Comparison of ENCODE assay signal across 11 cellular contexts in genomic region chr14:92382677-92383076, GRCh38. TPM values are rescaled to one million over a fixed set of nuclear protein-coding genes. Genes with fewer than 3 reads are reported as not detected.
DNase-seq lines count a peak whose midpoint lies in the region; ATAC-seq and TF ChIP-seq lines count a peak whose summit lies in the region.
"Had no signal": no experiment of that assay in that cellular context is flagged by ENCODE, and none has a peak within 500 bp of the region (broad histone marks: within the 10 kb centered on the region; RNA-seq: fewer than 3 reads in every experiment).

No MANE protein-coding gene starts in this region.

- no peak overlapping the region for H3K27ac Mint-ChIP-seq in WTC11
- H3K27ac Mint-ChIP-seq: activated T-cell treated with anti-CD3 and anti-CD28 coated beads, Interleukin-2, amount 50 U/mL, for 24 hours had no signal

- peak; percentile 67 for ATAC-seq in WTC11
- ATAC-seq in left lung: peak; percentile 55
- ATAC-seq in HG02938 (IDR thresholded peaks at IDR 0.05; ENCODE audit: unreplicated experiment): no peak

- H3K4me3 Mint-ChIP-seq in WTC11: no peak overlapping the region
- H3K4me3 Mint-ChIP-seq: activated T-cell treated with anti-CD3 and anti-CD28 coated beads, Interleukin-2, amount 50 U/mL, for 24 hours had no signal

- H3K36me3 Mint-ChIP-seq in WTC11: no peaks in the 10 kb centered on the region

- CTCF ChIA-PET in HEK293T (lab: Yijun Ruan, JAX): no interaction called here
- CTCF ChIA-PET in WTC11 (lab: Charles Lee): interaction anchor here (1.0 to 1.5 kb wide), 2 partner anchors 9 to 30 kb away, joined by 3 read pairs; no protein-coding TSS in a partner anchor

- no peak overlapping the region for H3K4me3 ChIP-seq in left lung
- H3K4me3 ChIP-seq: SJSA1 had no signal

- peak; percentile 16 for DNase-seq in HEK293T (ENCODE audit: extremely low spot score)
- DNase-seq in WTC11 (ENCODE audit: low spot score): no peak
- DNase-seq in left lung: no peak
- no peak for DNase-seq in activated naive CD4-positive, alpha-beta T cell treated with anti-CD3 and anti-CD28 coated beads, Interleukin-2, amount 50 U/mL, for 16 hours
- DNase-seq in NCI-H2107 treated with DMSO at 0.1 percent for 48 hours (lab: John Stamatoyannopoulos, UW; ENCODE audit: unreplicated experiment): no peak
- DNase-seq in activated CD4-positive, CD25-positive, alpha-beta regulatory T cell treated with anti-CD3 and anti-CD28 coated beads, Interleukin-2, amount 50 U/mL, for 72 hours: no peak
- DNase-seq: activated T-cell treated with anti-CD3 and anti-CD28 coated beads, Interleukin-2, amount 50 U/mL, for 24 hours; MV-4-11 had no signal

- no peaks in the 10 kb centered on the region for H3K9me3 ChIP-seq in left lung
- H3K9me3 ChIP-seq: SJSA1 had no signal

- peaks cover 0 to 27% of the 10 kb centered on the region in 2 donors for H3K4me1 ChIP-seq in left lung
- H3K4me1 ChIP-seq: SJSA1 had no signal

- intact Hi-C loops in left lung (cut with DNase I): no loop called here

- peaks cover 40% of the 10 kb centered on the region for H3K4me1 Mint-ChIP-seq in WTC11

- POLR2A ChIA-PET in HEK293T (lab: Yijun Ruan, JAX) (no interaction called here), WTC11 (lab: Charles Lee) (no interaction called here)

- no peaks in the 10 kb centered on the region for H3K9me3 Mint-ChIP-seq in WTC11
- H3K9me3 Mint-ChIP-seq: activated T-cell treated with anti-CD3 and anti-CD28 coated beads, Interleukin-2, amount 50 U/mL, for 24 hours had no signal

- no peak overlapping the region for H3K27ac ChIP-seq in C4-2B
- H3K27ac ChIP-seq in left lung: no peak overlapping the region
- H3K27ac ChIP-seq: SJSA1 had no signal

- no peaks in the 10 kb centered on the region for H3K36me3 ChIP-seq in left lung
- H3K36me3 ChIP-seq: SJSA1 had no signal

- H3K27me3 ChIP-seq in left lung: no peaks in the 10 kb centered on the region
- H3K27me3 ChIP-seq: SJSA1 had no signal

- peak; percentile 81 for TF ChIP-seq CTCF in C4-2B (conservative IDR thresholded peaks at IDR 0.05)
- no peak for TF ChIP-seq CTCF in WTC11 (IDR thresholded peaks at IDR 0.05)
- TF ChIP-seq CTCF in left lung (IDR thresholded peaks at IDR 0.05): peak in 1 of 2 donors; percentile 10

- no peaks in the 10 kb centered on the region for H3K27me3 Mint-ChIP-seq in WTC11 (ENCODE audit: low read depth)
- H3K27me3 Mint-ChIP-seq: activated T-cell treated with anti-CD3 and anti-CD28 coated beads, Interleukin-2, amount 50 U/mL, for 24 hours had no signal

TF ChIP-seq in HEK293T, 16 proteins besides CTCF, POLR2A, EP300 and RAD21:
- no peak for TF ChIP-seq ARNT (IDR thresholded peaks at IDR 0.05)
- TF ChIP-seq SP1 (IDR thresholded peaks at IDR 0.05): no peak
- no peak for TF ChIP-seq HDGF (IDR thresholded peaks at IDR 0.05; ENCODE audit: borderline replicate concordance)
- TF ChIP-seq LEF1 (IDR thresholded peaks at IDR 0.05; ENCODE audit: borderline replicate concordance): no peak
- no peak for TF ChIP-seq NFRKB (IDR thresholded peaks at IDR 0.05)
- no peak for TF ChIP-seq FOXK2 (IDR thresholded peaks at IDR 0.05)
TF ChIP-seq in HEK293T: peak in this region for 0.

TF ChIP-seq in WTC11, 78 proteins besides CTCF, POLR2A, EP300 and RAD21:
- TF ChIP-seq, protein P1, sequence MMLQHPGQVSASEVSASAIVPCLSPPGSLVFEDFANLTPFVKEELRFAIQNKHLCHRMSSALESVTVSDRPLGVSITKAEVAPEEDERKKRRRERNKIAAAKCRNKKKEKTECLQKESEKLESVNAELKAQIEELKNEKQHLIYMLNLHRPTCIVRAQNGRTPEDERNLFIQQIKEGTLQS (CRISPR knock-in tag; conservative IDR thresholded peaks at IDR 0.05): no peak
- no peak for TF ChIP-seq ZNF281 (CRISPR knock-in tag; IDR thresholded peaks at IDR 0.05)
- TF ChIP-seq ZMAT4 (CRISPR knock-in tag; IDR thresholded peaks at IDR 0.05): no peak
- no peak for TF ChIP-seq E2F1 (CRISPR knock-in tag; IDR thresholded peaks at IDR 0.05)
- TF ChIP-seq NR1H2 (CRISPR knock-in tag; IDR thresholded peaks at IDR 0.05): no peak
- TF ChIP-seq ELF4 (CRISPR knock-in tag; IDR thresholded peaks at IDR 0.05; ENCODE audit: low read depth): no peak
- TF ChIP-seq ZBTB21 (CRISPR knock-in tag; IDR thresholded peaks at IDR 0.05; ENCODE audit: borderline replicate concordance): no peak
- TF ChIP-seq, protein P2, sequence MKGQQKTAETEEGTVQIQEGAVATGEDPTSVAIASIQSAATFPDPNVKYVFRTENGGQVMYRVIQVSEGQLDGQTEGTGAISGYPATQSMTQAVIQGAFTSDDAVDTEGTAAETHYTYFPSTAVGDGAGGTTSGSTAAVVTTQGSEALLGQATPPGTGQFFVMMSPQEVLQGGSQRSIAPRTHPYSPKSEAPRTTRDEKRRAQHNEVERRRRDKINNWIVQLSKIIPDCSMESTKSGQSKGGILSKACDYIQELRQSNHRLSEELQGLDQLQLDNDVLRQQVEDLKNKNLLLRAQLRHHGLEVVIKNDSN (CRISPR knock-in tag; IDR thresholded peaks at IDR 0.05): no peak
- TF ChIP-seq ZNF138 (CRISPR knock-in tag; conservative IDR thresholded peaks at IDR 0.05): no peak
- no peak for TF ChIP-seq ZSCAN18 (CRISPR knock-in tag; IDR thresholded peaks at IDR 0.05)
- no peak for TF ChIP-seq ETV6 (CRISPR knock-in tag; IDR thresholded peaks at IDR 0.05)

RNA-seq across cellular contexts. Expression of gene SLC24A4, which starts 59.7 kb away (rescaled TPM):
- total RNA-seq in WTC11 (2021) (0.37 to 0.90 TPM (median 0.46 TPM) in 3 replicates), left lung (1 to 10 TPM; 1.1 to 2.0 TPM)
